Comparison of ENCODE assay signal across 1 cellular context in genomic region chr15:58460872-58461271, GRCh38.
TF ChIP-seq lines count a peak whose summit lies in the region.

No MANE protein-coding gene starts in this region.

TF ChIP-seq in IMR-90, 13 proteins besides CTCF, POLR2A, EP300 and RAD21 (continued from another document):
- TF ChIP-seq FOS (IDR thresholded peaks at IDR 0.05; ENCODE audit: low read depth, low read length), result no peak
- no peak for TF ChIP-seq RFX5 (IDR thresholded peaks at IDR 0.05; ENCODE audit: low read depth, low read length)
- no peak for TF ChIP-seq USF2 (IDR thresholded peaks at IDR 0.05; ENCODE audit: low read depth, low read length)
- TF ChIP-seq MXI1 (IDR thresholded peaks at IDR 0.05; ENCODE audit: borderline replicate concordance, low read depth, low read length), result no peak
- TF ChIP-seq CHD1 (IDR thresholded peaks at IDR 0.05; ENCODE audit: low read depth, low read length), result no peak
- no peak for TF ChIP-seq NFE2L2 (IDR thresholded peaks at IDR 0.05; ENCODE audit: low read depth, low read length)
- TF ChIP-seq ELK1 (IDR thresholded peaks at IDR 0.05; ENCODE audit: borderline replicate concordance, low read depth, low read length), result no peak
- TF ChIP-seq BHLHE40 (IDR thresholded peaks at IDR 0.05; ENCODE audit: low read depth, low read length), result no peak
